ENCODE assay signal across 1 cellular context in the genomic region with DNA sequence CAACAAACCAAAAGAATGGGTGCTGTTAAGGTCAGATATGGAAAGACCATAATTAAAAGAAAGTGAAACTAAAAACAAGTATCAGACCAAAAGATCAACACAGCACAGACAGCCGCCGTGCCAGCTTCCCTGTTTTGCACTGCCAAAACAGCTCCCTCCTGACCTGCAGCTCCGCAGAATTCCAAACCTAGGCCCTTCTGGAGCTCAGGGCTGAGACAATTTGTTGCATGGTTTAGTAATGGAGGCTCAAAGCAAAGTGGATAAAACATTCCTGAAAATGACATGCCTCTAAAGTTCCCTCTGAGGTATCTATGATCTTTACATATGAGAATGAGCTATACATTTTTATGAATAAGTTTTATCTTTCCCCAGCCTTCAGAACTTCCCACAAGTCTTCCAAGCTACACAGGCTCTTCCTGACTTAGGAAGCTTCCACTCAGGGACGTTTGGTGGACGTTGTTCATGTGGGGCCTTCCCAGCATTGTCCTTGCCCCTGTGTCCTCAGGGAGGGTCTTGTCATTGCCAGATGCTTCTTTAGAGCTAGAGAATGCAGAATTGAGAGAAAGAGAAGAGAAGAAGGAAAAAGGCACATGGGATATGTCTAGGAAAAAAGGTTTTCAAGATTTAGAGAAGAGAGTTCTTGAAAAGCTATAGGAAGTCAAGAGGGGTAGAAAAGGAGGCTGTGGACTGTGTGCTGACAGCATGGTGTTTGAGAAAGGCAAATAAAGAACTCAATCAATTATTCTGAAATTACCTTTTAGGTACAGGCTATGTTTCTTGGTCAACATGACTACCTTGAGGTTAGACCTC.
TF ChIP-seq lines count a peak whose summit lies in the region.

No MANE protein-coding gene starts in this region.

TF ChIP-seq in HepG2, 621 proteins besides CTCF, POLR2A, EP300 and RAD21:
- TF ChIP-seq, protein P1, sequence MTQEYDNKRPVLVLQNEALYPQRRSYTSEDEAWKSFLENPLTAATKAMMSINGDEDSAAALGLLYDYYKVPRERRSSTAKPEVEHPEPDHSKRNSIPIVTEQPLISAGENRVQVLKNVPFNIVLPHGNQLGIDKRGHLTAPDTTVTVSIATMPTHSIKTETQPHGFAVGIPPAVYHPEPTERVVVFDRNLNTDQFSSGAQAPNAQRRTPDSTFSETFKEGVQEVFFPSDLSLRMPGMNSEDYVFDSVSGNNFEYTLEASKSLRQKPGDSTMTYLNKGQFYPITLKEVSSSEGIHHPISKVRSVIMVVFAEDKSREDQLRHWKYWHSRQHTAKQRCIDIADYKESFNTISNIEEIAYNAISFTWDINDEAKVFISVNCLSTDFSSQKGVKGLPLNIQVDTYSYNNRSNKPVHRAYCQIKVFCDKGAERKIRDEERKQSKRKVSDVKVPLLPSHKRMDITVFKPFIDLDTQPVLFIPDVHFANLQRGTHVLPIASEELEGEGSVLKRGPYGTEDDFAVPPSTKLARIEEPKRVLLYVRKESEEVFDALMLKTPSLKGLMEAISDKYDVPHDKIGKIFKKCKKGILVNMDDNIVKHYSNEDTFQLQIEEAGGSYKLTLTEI (CRISPR knock-in tag; conservative IDR thresholded peaks at IDR 0.05), result no peak
- TF ChIP-seq ATAD3A (CRISPR knock-in tag; IDR thresholded peaks at IDR 0.05), result no peak
- no peak for TF ChIP-seq ZNF354B (CRISPR knock-in tag; IDR thresholded peaks at IDR 0.05)
- no peak for TF ChIP-seq ZSCAN30 (CRISPR knock-in tag; IDR thresholded peaks at IDR 0.05)
- no peak for TF ChIP-seq ZNF557 (CRISPR knock-in tag; IDR thresholded peaks at IDR 0.05)
- no peak for TF ChIP-seq ZNF12 (CRISPR knock-in tag; IDR thresholded peaks at IDR 0.05)
TF ChIP-seq in HepG2: peak in this region for 0.
